In genomic region chr3:4957978-4958377, GRCh38 we compare ENCODE assay signal across 30 cellular contexts.
"Had no signal": no experiment of that assay in that cellular context is flagged by ENCODE, and none has a peak within 500 bp of the region (broad histone marks: within the 10 kb centered on the region; RNA-seq: fewer than 3 reads in every experiment).

No MANE protein-coding gene starts in this region.

- H3K4me1 ChIP-seq: Peyer's patch, SJSA1 had no signal

- H3K27me3 ChIP-seq: brain microvascular endothelial cell, Peyer's patch, SJSA1 had no signal

- H3K9me3 ChIP-seq: Peyer's patch, SJSA1 had no signal

- H3K4me3 ChIP-seq: Peyer's patch, SJSA1 had no signal

- H3K4me1 Mint-ChIP-seq: activated B cell treated with CpG ODN at 0.5 μM for 24 hours; activated CD4-positive, alpha-beta memory T cell treated with anti-CD3 and anti-CD28 coated beads, Interleukin-2, amount 10 ng/mL, durations not matched to agents 7 days and 5 days; activated CD8-positive, alpha-beta memory T cell treated with anti-CD3 and anti-CD28 coated beads, Interleukin-2, amount 10 ng/mL, durations not matched to agents 7 days and 5 days had no signal

- H3K27ac ChIP-seq: brain microvascular endothelial cell, Peyer's patch, SJSA1 had no signal

- DNase-seq: activated B cell treated with CpG ODN at 0.5 μM for 24 hours; activated CD4-positive, alpha-beta memory T cell treated with anti-CD3 and anti-CD28 coated beads, Interleukin-2, amount 10 ng/mL, durations not matched to agents 7 days and 5 days; activated CD4-positive, alpha-beta T cell treated with anti-CD3 and anti-CD28 coated beads for 48 hours; activated CD4-positive, CD25-positive, alpha-beta regulatory T cell treated with anti-CD3 and anti-CD28 coated beads, Interleukin-2, amount 50 U/mL, for 72 hours; activated CD8-positive, alpha-beta memory T cell treated with anti-CD3 and anti-CD28 coated beads for 24 hours; activated CD8-positive, alpha-beta memory T cell treated with anti-CD3 and anti-CD28 coated beads, Interleukin-2, amount 10 ng/mL, durations not matched to agents 7 days and 5 days; activated CD8-positive, alpha-beta memory T cell treated with anti-CD3 and anti-CD28 coated beads, Interleukin-2, amount 50 U/mL, for 48 hours; activated effector memory CD4-positive, alpha-beta T cell treated with anti-CD3 and anti-CD28 coated beads, Interleukin-2, amount 50 U/mL, for 16 hours; activated naive CD4-positive, alpha-beta T cell; activated naive CD4-positive, alpha-beta T cell treated with anti-CD3 and anti-CD28 coated beads, Interleukin-2, amount 50 U/mL, for 16 hours; activated naive CD8-positive, alpha-beta T cell treated with anti-CD3 and anti-CD28 coated beads for 36 hours; activated T-cell treated with anti-CD3 and anti-CD28 coated beads, Interleukin-2, amount 50 U/mL, for 48 hours; amniotic stem cell; aorta; brain microvascular endothelial cell; central memory CD4-positive, alpha-beta T cell; NCI-H1105; NCI-H1436; NCI-H1694; NCI-H1930; NCI-H2081 treated with DMSO at 0.1 percent for 48 hours; NCI-H345; NCI-H524 treated with DMSO at 0.1 percent for 48 hours; Peyer's patch; RPMI8226; SHP77 treated with DMSO at 0.1 percent for 48 hours; SK-N-SH had no signal

- ATAC-seq: activated CD8-positive, alpha-beta memory T cell treated with anti-CD3 and anti-CD28 coated beads, Interleukin-2, amount 10 ng/mL, durations not matched to agents 7 days and 5 days had no signal

- H3K27me3 Mint-ChIP-seq: activated B cell treated with CpG ODN at 0.5 μM for 24 hours; activated CD4-positive, alpha-beta memory T cell treated with anti-CD3 and anti-CD28 coated beads, Interleukin-2, amount 10 ng/mL, durations not matched to agents 7 days and 5 days; activated CD8-positive, alpha-beta memory T cell treated with anti-CD3 and anti-CD28 coated beads, Interleukin-2, amount 10 ng/mL, durations not matched to agents 7 days and 5 days; activated naive CD8-positive, alpha-beta T cell treated with anti-CD3 and anti-CD28 coated beads for 36 hours had no signal

- H3K36me3 ChIP-seq: brain microvascular endothelial cell, Peyer's patch, SJSA1 had no signal

- H3K27ac Mint-ChIP-seq: activated B cell treated with CpG ODN at 0.5 μM for 24 hours; activated CD4-positive, alpha-beta memory T cell treated with anti-CD3 and anti-CD28 coated beads, Interleukin-2, amount 10 ng/mL, durations not matched to agents 7 days and 5 days; activated CD8-positive, alpha-beta memory T cell treated with anti-CD3 and anti-CD28 coated beads, Interleukin-2, amount 10 ng/mL, durations not matched to agents 7 days and 5 days; activated naive CD8-positive, alpha-beta T cell treated with anti-CD3 and anti-CD28 coated beads for 36 hours; T-helper 2 cell treated with Interferon-gamma antibody and Interleukin-4, amounts not matched to agents 5 μg/mL and 100 μg/mL, for 36 hours had no signal

- H3K4me3 Mint-ChIP-seq: activated B cell treated with CpG ODN at 0.5 μM for 24 hours; activated CD4-positive, alpha-beta memory T cell treated with anti-CD3 and anti-CD28 coated beads, Interleukin-2, amount 10 ng/mL, durations not matched to agents 7 days and 5 days; activated CD8-positive, alpha-beta memory T cell treated with anti-CD3 and anti-CD28 coated beads, Interleukin-2, amount 10 ng/mL, durations not matched to agents 7 days and 5 days; activated naive CD8-positive, alpha-beta T cell treated with anti-CD3 and anti-CD28 coated beads for 36 hours; T-helper 1 cell treated with Interleukin-12 subunit alpha and Interleukin-12 subunit beta and Interleukin-4 antibody, amounts not matched to agents 30 μg/mL and 1 μg/mL, for 36 hours; T-helper 2 cell treated with Interferon-gamma antibody and Interleukin-4, amounts not matched to agents 5 μg/mL and 100 μg/mL, for 36 hours had no signal
